Comparison of ENCODE assay signal across 1 cellular context in the genomic region with DNA sequence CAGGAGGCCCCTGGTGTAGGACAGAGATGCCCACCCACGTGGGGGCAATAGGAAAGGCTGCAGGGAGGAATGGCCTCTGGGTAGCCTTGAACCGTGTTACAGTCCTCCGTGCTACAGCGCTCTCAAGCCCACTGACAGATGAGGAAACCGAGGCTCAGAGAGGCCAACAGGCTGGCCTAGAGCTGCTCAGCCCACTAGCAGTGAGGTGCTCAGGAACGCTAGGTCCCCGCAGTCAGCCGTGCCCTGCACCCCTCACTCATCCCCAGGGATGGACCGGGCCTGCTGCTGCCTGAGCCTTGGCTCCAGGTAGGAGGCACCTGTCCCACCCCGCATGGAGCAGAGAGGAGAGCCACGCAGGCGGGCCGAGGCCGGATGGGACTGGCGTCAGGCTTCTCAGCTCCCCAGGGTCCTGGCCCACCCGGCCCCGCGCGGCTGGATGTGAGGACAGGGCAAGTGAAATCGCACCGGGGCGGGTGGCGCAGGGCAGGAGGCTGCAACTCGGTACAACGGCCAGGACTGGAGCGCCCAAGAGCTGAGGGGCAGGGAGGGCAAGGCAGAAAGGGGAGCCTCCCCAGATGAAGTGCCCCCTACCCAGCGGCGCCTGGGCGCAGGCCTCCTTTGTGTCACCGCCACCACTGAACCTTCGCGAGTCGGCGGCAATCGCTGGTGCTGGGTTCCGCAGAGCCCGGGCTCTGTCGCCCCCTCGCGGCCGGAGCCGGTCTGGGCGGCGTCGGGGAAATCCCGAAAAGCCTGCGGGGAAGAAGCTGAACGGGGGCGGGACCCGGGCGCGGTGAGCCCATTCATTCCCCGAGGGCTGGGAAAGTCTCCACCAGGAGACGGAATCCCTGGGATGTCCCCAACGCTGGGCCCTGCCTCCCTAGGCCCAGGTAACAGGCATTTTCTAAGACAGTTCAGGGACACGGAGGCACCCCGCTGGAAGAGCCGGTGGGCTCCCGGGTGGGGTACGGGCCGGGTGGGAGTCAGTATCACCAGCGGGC.
TF ChIP-seq lines count a peak whose summit lies in the region.

No MANE protein-coding gene starts in this region.

TF ChIP-seq in HepG2, 621 proteins besides CTCF, POLR2A, EP300 and RAD21 (continued from another document and continues in another):
- TF ChIP-seq, protein P1, sequence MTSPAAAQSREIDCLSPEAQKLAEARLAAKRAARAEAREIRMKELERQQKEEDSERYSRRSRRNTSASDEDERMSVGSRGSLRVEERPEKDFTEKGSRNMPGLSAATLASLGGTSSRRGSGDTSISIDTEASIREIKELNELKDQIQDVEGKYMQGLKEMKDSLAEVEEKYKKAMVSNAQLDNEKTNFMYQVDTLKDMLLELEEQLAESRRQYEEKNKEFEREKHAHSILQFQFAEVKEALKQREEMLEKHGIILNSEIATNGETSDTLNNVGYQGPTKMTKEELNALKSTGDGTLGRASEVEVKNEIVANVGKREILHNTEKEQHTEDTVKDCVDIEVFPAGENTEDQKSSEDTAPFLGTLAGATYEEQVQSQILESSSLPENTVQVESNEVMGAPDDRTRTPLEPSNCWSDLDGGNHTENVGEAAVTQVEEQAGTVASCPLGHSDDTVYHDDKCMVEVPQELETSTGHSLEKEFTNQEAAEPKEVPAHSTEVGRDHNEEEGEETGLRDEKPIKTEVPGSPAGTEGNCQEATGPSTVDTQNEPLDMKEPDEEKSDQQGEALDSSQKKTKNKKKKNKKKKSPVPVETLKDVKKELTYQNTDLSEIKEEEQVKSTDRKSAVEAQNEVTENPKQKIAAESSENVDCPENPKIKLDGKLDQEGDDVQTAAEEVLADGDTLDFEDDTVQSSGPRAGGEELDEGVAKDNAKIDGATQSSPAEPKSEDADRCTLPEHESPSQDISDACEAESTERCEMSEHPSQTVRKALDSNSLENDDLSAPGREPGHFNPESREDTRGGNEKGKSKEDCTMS (CRISPR knock-in tag; conservative IDR thresholded peaks at IDR 0.05) = no peak
- TF ChIP-seq PAF1 (CRISPR knock-in tag; IDR thresholded peaks at IDR 0.05) (no peak), ZNF431 (CRISPR knock-in tag; IDR thresholded peaks at IDR 0.05; ENCODE audit: borderline replicate concordance, low read depth) (peak; percentile 56; the same call in 1 of the 2 replicates), ZNF263 (CRISPR knock-in tag; IDR thresholded peaks at IDR 0.05) (no peak), MYC (CRISPR knock-in tag; IDR thresholded peaks at IDR 0.05; ENCODE audit: borderline replicate concordance) (no peak; the same call in 1 of the 2 replicates), ZBTB14 (CRISPR knock-in tag; IDR thresholded peaks at IDR 0.05) (no peak), ZNF354B (CRISPR knock-in tag; IDR thresholded peaks at IDR 0.05) (no peak), NRL (CRISPR knock-in tag; IDR thresholded peaks at IDR 0.05; ENCODE audit: borderline replicate concordance) (peak; percentile 78), BRF2 (CRISPR knock-in tag; IDR thresholded peaks at IDR 0.05) (no peak; the same call in 1 of the 2 replicates), BHLHE40 (IDR thresholded peaks at IDR 0.05; ENCODE audit: low read length) (no peak), ZNF407 (CRISPR knock-in tag; IDR thresholded peaks at IDR 0.05; ENCODE audit: not compliant biosample characterization) (no peak), RBFOX2 (IDR thresholded peaks at IDR 0.05; ENCODE audit: low read depth, low read length) (0 out of 2 replicates have a peak, but pooled peaks have one; percentile 31), CC2D1A (CRISPR knock-in tag; IDR thresholded peaks at IDR 0.05) (no peak), ZNF780A (CRISPR knock-in tag; IDR thresholded peaks at IDR 0.05) (no peak), ZNF773 (CRISPR knock-in tag; IDR thresholded peaks at IDR 0.05; ENCODE audit: borderline replicate concordance) (no peak), FOXC1 (CRISPR knock-in tag; IDR thresholded peaks at IDR 0.05; ENCODE audit: borderline replicate concordance) (no peak), ZNF816 (CRISPR knock-in tag; IDR thresholded peaks at IDR 0.05; ENCODE audit: borderline replicate concordance) (no peak), ATAD3A (CRISPR knock-in tag; IDR thresholded peaks at IDR 0.05) (no peak), ETV6 (CRISPR knock-in tag; conservative IDR thresholded peaks at IDR 0.05) (peak; percentile 67; the same call in 1 of the 2 replicates)
- TF ChIP-seq, protein P2, sequence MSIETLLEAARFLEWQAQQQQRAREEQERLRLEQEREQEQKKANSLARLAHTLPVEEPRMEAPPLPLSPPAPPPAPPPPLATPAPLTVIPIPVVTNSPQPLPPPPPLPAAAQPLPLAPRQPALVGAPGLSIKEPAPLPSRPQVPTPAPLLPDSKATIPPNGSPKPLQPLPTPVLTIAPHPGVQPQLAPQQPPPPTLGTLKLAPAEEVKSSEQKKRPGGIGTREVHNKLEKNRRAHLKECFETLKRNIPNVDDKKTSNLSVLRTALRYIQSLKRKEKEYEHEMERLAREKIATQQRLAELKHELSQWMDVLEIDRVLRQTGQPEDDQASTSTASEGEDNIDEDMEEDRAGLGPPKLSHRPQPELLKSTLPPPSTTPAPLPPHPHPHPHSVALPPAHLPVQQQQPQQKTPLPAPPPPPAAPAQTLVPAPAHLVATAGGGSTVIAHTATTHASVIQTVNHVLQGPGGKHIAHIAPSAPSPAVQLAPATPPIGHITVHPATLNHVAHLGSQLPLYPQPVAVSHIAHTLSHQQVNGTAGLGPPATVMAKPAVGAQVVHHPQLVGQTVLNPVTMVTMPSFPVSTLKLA (IDR thresholded peaks at IDR 0.05) = no peak
- TF ChIP-seq, protein P3, sequence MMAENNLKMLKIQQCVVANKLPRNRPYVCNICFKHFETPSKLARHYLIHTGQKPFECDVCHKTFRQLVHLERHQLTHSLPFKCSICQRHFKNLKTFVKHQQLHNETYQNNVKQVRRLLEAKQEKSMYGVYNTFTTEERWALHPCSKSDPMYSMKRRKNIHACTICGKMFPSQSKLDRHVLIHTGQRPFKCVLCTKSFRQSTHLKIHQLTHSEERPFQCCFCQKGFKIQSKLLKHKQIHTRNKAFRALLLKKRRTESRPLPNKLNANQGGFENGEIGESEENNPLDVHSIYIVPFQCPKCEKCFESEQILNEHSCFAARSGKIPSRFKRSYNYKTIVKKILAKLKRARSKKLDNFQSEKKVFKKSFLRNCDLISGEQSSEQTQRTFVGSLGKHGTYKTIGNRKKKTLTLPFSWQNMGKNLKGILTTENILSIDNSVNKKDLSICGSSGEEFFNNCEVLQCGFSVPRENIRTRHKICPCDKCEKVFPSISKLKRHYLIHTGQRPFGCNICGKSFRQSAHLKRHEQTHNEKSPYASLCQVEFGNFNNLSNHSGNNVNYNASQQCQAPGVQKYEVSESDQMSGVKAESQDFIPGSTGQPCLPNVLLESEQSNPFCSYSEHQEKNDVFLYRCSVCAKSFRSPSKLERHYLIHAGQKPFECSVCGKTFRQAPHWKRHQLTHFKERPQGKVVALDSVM (CRISPR knock-in tag; IDR thresholded peaks at IDR 0.05) = peak; percentile 55; the same call in 1 of the 2 replicates
- TF ChIP-seq, protein P4, sequence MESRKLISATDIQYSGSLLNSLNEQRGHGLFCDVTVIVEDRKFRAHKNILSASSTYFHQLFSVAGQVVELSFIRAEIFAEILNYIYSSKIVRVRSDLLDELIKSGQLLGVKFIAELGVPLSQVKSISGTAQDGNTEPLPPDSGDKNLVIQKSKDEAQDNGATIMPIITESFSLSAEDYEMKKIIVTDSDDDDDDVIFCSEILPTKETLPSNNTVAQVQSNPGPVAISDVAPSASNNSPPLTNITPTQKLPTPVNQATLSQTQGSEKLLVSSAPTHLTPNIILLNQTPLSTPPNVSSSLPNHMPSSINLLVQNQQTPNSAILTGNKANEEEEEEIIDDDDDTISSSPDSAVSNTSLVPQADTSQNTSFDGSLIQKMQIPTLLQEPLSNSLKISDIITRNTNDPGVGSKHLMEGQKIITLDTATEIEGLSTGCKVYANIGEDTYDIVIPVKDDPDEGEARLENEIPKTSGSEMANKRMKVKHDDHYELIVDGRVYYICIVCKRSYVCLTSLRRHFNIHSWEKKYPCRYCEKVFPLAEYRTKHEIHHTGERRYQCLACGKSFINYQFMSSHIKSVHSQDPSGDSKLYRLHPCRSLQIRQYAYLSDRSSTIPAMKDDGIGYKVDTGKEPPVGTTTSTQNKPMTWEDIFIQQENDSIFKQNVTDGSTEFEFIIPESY (CRISPR knock-in tag; IDR thresholded peaks at IDR 0.05) = peak; percentile 66
